Comparison of ENCODE assay signal across 18 cellular contexts in genomic region chrX:27599928-27600327, GRCh38. TPM values are rescaled to one million over a fixed set of nuclear protein-coding genes. Genes with fewer than 3 reads are reported as not detected.
DNase-seq lines count a peak whose midpoint lies in the region; ATAC-seq, FAIRE-seq and TF ChIP-seq lines count a peak whose summit lies in the region.
"Had no signal": no experiment of that assay in that cellular context is flagged by ENCODE, and none has a peak within 500 bp of the region (broad histone marks: within the 10 kb centered on the region; RNA-seq: fewer than 3 reads in every experiment).

No MANE protein-coding gene starts in this region.

- peak; percentile 48 for ATAC-seq in esophagus mucosa
- ATAC-seq in pancreas, result peak in 2 of 4 donors; percentile 48 to 57
- no peak for ATAC-seq in omental fat pad (ENCODE audit: low FRiP score)
- ATAC-seq: activated CD8-positive, alpha-beta T cell treated with anti-CD3 and anti-CD28 coated beads, Interleukin-2, amount 10 ng/mL, durations not matched to agents 7 days and 5 days had no signal

- DNase-seq in HPDE6-E6E7 (ENCODE audit: extremely low spot score) (peak; percentile 22), RKO (ENCODE audit: low spot score) (peak; percentile 76), pancreas (no peak), NCI-H446 (lab: John Stamatoyannopoulos, UW) (no peak), COR-L47 (lab: John Stamatoyannopoulos, UW) (no peak), SKM-1 (lab: John Stamatoyannopoulos, UW; ENCODE audit: unreplicated experiment) (no peak), omental fat pad (ENCODE audit: low spot score) (no peak)
- DNase-seq: activated CD8-positive, alpha-beta T cell treated with anti-CD3 and anti-CD28 coated beads, Interleukin-2, amount 10 ng/mL, durations not matched to agents 7 days and 5 days; activated effector memory CD4-positive, alpha-beta T cell treated with anti-CD3 and anti-CD28 coated beads, Interleukin-2, amount 50 U/mL, for 16 hours; caudate nucleus; CD4-positive, alpha-beta T cell; mesenchymal stem cell; NCI-H1092; NCI-H510A treated with DMSO at 0.1 percent for 48 hours had no signal

- H3K4me1 ChIP-seq in pancreas, result no peaks in the 10 kb centered on the region

- no peak overlapping the region for H3K4me3 ChIP-seq in pancreas
- H3K4me3 ChIP-seq: HAP-1 had no signal

- peaks cover 0 to 8% (median 4%) of the 10 kb centered on the region in 4 donors for H3K27me3 ChIP-seq in pancreas
- H3K27me3 ChIP-seq: neutrophil had no signal

- H3K9me3 ChIP-seq in pancreas, result no peaks in the 10 kb centered on the region
- H3K9me3 ChIP-seq: HAP-1, neutrophil had no signal

- no peak for TF ChIP-seq CTCF in pancreas (IDR thresholded peaks at IDR 0.05)
- no peak for TF ChIP-seq CTCF in omental fat pad (IDR thresholded peaks at IDR 0.05)

- FAIRE-seq in pancreas (lab: Jason Lieb, UNC), result peak; percentile 97
- FAIRE-seq: TTC549 had no signal

- intact Hi-C loops in pancreas (cut with DNase I), result no loop called here

- 38 to 41% methylated on average over 4 of the region's 4 CpGs for WGBS in pancreas, 2 donors

- H3K27ac ChIP-seq in pancreas, result no peak overlapping the region
- H3K27ac ChIP-seq: neutrophil had no signal

- H3K36me3 ChIP-seq in pancreas, result no peaks in the 10 kb centered on the region
- H3K36me3 ChIP-seq: HAP-1, neutrophil had no signal

RNA-seq across cellular contexts. Expression of gene DCAF8L2, which starts 9.8 kb away (rescaled TPM):
- not detected for total RNA-seq in esophagus mucosa
- total RNA-seq in pancreas, result not detected
- not detected for polyA plus RNA-seq in pancreas
- not detected for total RNA-seq in omental fat pad
- total RNA-seq: activated CD8-positive, alpha-beta T cell treated with anti-CD3 and anti-CD28 coated beads, Interleukin-2, amount 10 ng/mL, durations not matched to agents 7 days and 5 days; CD4-positive, alpha-beta T cell had no signal

Comparison
In these comparisons a context has a peak if more than half of its experiments do, and no peak if none do; other contexts are left out.
1. DNase-seq: peak in HPDE6-E6E7 (single experiment) and RKO (single experiment); none in pancreas (0 of 6), NCI-H446 (0 of 2), COR-L47 (single experiment), SKM-1 (single experiment) and omental fat pad (single experiment).